In genomic region chr1:186155594-186155993, GRCh38 we compare ENCODE assay signal across 1 cellular context.
A peak's percentile ranks its signal among the peaks of the same experiment; 100 is the strongest.
TF ChIP-seq lines count a peak whose summit lies in the region.

No MANE protein-coding gene starts in this region.

TF ChIP-seq in SK-N-SH, 30 proteins besides CTCF, POLR2A, EP300 and RAD21 (continued from another document):
- peak; percentile 65; the same call in 1 of the 2 replicates for TF ChIP-seq PBX3 (IDR thresholded peaks at IDR 0.05)
- TF ChIP-seq ZBTB33 (IDR thresholded peaks at IDR 0.05; ENCODE audit: borderline replicate concordance, low read depth) = no peak
- peak; percentile 59 for TF ChIP-seq SMC3 (IDR thresholded peaks at IDR 0.05; ENCODE audit: low read depth, low read length)
- no peak for TF ChIP-seq USF2 (IDR thresholded peaks at IDR 0.05; ENCODE audit: borderline replicate concordance, low read depth, low read length)
TF ChIP-seq in SK-N-SH: peak in this region for 5.
